9 cellular contexts compared by ENCODE assay signal in genomic region chr2:9424447-9425164, GRCh38. TPM values are rescaled to one million over a fixed set of nuclear protein-coding genes. Genes with fewer than 3 reads are reported as not detected.
DNase-seq lines count a peak whose midpoint lies in the region; ATAC-seq, FAIRE-seq and TF ChIP-seq lines count a peak whose summit lies in the region.
"Had no signal": no experiment of that assay in that cellular context is flagged by ENCODE, and none has a peak within 500 bp of the region (broad histone marks: within the 10 kb centered on the region; RNA-seq: fewer than 3 reads in every experiment).

No MANE protein-coding gene starts in this region.

- peaks cover under 1% of the 10 kb centered on the region; the same call in 1 of the 2 replicates for H3K36me3 ChIP-seq in H7 (replicated peaks; ENCODE audit: control insufficient read depth, insufficient read depth, low read length)
- H3K36me3 ChIP-seq in NT2/D1 (ENCODE audit: insufficient read depth, insufficient read length, low read length) = peaks cover 29% of the 10 kb centered on the region
- peaks cover 0 to 4% of the 10 kb centered on the region in 2 donors for H3K36me3 ChIP-seq in small intestine (ENCODE audit: control insufficient read depth in 2 of 2, insufficient read depth in 2 of 2, low read length in 2 of 2)

- H3K9ac ChIP-seq in NT2/D1 (ENCODE audit: insufficient read length, low read depth) = peak overlapping the region; percentile 96

- TF ChIP-seq CTCF in foreskin fibroblast (IDR thresholded peaks at IDR 0.05; ENCODE audit: low read depth, low read length) = no peak

- no peaks in the 10 kb centered on the region for H3K9me3 ChIP-seq in NT2/D1 (ENCODE audit: insufficient read depth, low read length)
- no peaks in the 10 kb centered on the region for H3K9me3 ChIP-seq in small intestine (ENCODE audit: control insufficient read depth, low read depth)

- peak overlapping the region in 1 of 2 donors; percentile 96 for H3K27ac ChIP-seq in small intestine (ENCODE audit: low read depth in 1 of 2, low read length in 1 of 2)

- H3K4me1 ChIP-seq in NT2/D1 (ENCODE audit: insufficient read depth, insufficient read length) (peaks cover 3% of the 10 kb centered on the region), small intestine (ENCODE audit: control insufficient read depth in 2 of 2, insufficient read depth in 1 of 2, low read depth in 1 of 2, low read length in 1 of 2) (peaks cover 4 to 12% of the 10 kb centered on the region in 2 donors)

- FAIRE-seq in small intestine (lab: Jason Lieb, UNC) = no peak

- H3K27me3 ChIP-seq in H7 (ENCODE audit: control insufficient read depth, insufficient read depth, low read length) = no peaks in the 10 kb centered on the region
- H3K27me3 ChIP-seq in NT2/D1 (ENCODE audit: insufficient read depth, insufficient read length) = no peaks in the 10 kb centered on the region
- H3K27me3 ChIP-seq in small intestine (ENCODE audit: control insufficient read depth in 2 of 2, insufficient read depth in 2 of 2, low read length in 2 of 2) = no peaks in the 10 kb centered on the region

- 19 to 54% (median 36%) methylated on average over 11 of the region's 11 CpGs for WGBS in small intestine, 3 donors

- DNase-seq in H7 = no peak
- DNase-seq in NT2/D1 (ENCODE audit: low read depth, low spot score) = no peak
- DNase-seq in foreskin fibroblast = no peak
- DNase-seq in small intestine = peak; percentile 33
- no peak for DNase-seq in stimulated activated CD4-positive, alpha-beta T cell treated with anti-CD3 and anti-CD28 coated beads, Interleukin-2, amount 100 ng/mL, for 24 hours
- DNase-seq in RPMI8226 = no peak
- DNase-seq: amygdala had no signal

- H3K4me3 ChIP-seq in H7 (ENCODE audit: insufficient read depth, low read depth, low read length) (peak overlapping the region; percentile 87), NT2/D1 (ENCODE audit: insufficient read length, low read depth) (peak overlapping the region; percentile 96), foreskin fibroblast (ENCODE audit: low read depth in 1 of 2, low read length in 2 of 2) (peak overlapping the region; percentile 76 to 83), small intestine (ENCODE audit: low read depth in 1 of 2, low read length in 2 of 2) (peak overlapping the region; percentile 87 to 88)

- ATAC-seq in HG02852 (IDR thresholded peaks at IDR 0.05; ENCODE audit: unreplicated experiment) (no peak), GM18861 (IDR thresholded peaks at IDR 0.05; ENCODE audit: unreplicated experiment) (no peak)

RNA-seq across cellular contexts. Expression of gene CPSF3, which starts 1.2 kb away (rescaled TPM):
- total RNA-seq in H7 (2014; rRNA removed; shearing (Covaris generic)) = 102 and 113 TPM in 2 replicates
- 10 to 100 TPM; 11.1 to 21.7 (median 15.2) TPM for polyA plus RNA-seq in small intestine

RNA-seq across cellular contexts. Expression of gene ITGB1BP1, which starts 1.3 kb away (rescaled TPM):
- 12.7 and 13.8 TPM in 2 replicates for total RNA-seq in H7 (2014; rRNA removed; shearing (Covaris generic))
- 10 to 100 TPM; 30.6 to 50.8 (median 38.1) TPM for polyA plus RNA-seq in small intestine

RNA-seq across cellular contexts. Expression of gene IAH1, which starts 49.7 kb away (rescaled TPM):
- total RNA-seq in H7 (2014; rRNA removed; shearing (Covaris generic)) = 23.2 and 25.3 TPM in 2 replicates
- polyA plus RNA-seq in small intestine = 10 to 100 TPM; 50.5 to 79.2 (median 58.6) TPM
